In genomic region chr7:118183586-118184391, GRCh38 we compare ENCODE assay signal across 1 cellular context.
TF ChIP-seq lines count a peak whose summit lies in the region.

Gene LSM8, plus strand, starts transcription at chr7:118184164. Its CDS starts 60 bp downstream, at chr7:118184224.

TF ChIP-seq in liver, 16 proteins besides CTCF, POLR2A, EP300 and RAD21 (continued from another document):
- TF ChIP-seq, protein P1, sequence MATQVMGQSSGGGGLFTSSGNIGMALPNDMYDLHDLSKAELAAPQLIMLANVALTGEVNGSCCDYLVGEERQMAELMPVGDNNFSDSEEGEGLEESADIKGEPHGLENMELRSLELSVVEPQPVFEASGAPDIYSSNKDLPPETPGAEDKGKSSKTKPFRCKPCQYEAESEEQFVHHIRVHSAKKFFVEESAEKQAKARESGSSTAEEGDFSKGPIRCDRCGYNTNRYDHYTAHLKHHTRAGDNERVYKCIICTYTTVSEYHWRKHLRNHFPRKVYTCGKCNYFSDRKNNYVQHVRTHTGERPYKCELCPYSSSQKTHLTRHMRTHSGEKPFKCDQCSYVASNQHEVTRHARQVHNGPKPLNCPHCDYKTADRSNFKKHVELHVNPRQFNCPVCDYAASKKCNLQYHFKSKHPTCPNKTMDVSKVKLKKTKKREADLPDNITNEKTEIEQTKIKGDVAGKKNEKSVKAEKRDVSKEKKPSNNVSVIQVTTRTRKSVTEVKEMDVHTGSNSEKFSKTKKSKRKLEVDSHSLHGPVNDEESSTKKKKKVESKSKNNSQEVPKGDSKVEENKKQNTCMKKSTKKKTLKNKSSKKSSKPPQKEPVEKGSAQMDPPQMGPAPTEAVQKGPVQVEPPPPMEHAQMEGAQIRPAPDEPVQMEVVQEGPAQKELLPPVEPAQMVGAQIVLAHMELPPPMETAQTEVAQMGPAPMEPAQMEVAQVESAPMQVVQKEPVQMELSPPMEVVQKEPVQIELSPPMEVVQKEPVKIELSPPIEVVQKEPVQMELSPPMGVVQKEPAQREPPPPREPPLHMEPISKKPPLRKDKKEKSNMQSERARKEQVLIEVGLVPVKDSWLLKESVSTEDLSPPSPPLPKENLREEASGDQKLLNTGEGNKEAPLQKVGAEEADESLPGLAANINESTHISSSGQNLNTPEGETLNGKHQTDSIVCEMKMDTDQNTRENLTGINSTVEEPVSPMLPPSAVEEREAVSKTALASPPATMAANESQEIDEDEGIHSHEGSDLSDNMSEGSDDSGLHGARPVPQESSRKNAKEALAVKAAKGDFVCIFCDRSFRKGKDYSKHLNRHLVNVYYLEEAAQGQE (IDR thresholded peaks at IDR 0.05), result peak; percentile 94
- TF ChIP-seq FOXA2 (IDR thresholded peaks at IDR 0.05) (no peak), HNF4G (IDR thresholded peaks at IDR 0.05) (no peak)
